Comparison of ENCODE assay signal across 1 cellular context in the genomic region with DNA sequence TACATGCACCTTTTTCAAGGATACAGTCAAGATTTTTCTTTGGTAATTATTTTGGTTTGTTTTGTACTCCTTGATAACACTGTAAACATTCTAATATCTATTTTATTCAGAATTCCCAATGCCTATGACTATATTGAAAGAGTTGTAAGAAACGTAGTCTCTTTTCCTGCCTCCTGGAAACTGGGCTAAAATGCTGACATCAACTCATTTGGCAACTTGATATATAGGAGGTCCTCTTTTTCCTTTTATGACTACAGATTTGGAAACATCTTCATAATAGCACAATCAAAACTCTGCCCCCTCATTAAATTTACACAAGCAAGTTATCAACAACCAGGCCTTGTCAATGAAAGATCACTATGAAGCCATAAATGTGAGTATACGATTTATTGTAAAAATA.
TF ChIP-seq lines count a peak whose summit lies in the region.

No MANE protein-coding gene starts in this region.

TF ChIP-seq in HepG2, 621 proteins besides CTCF, POLR2A, EP300 and RAD21 (continued from another document):
- TF ChIP-seq TFDP2 (CRISPR knock-in tag; IDR thresholded peaks at IDR 0.05) (no peak), PCBP1 (IDR thresholded peaks at IDR 0.05; ENCODE audit: borderline replicate concordance, low read depth, low read length) (no peak), MAFK (conservative IDR thresholded peaks at IDR 0.05 in 1 of 2, IDR thresholded peaks at IDR 0.05 in 1 of 2; ENCODE audit: low read length in 2 of 2) (peak; percentile 70 to 78), ETS1 (CRISPR knock-in tag; IDR thresholded peaks at IDR 0.05) (no peak), ZFY (CRISPR knock-in tag; IDR thresholded peaks at IDR 0.05) (no peak), ZNF773 (CRISPR knock-in tag; IDR thresholded peaks at IDR 0.05; ENCODE audit: borderline replicate concordance) (no peak), MAFF (IDR thresholded peaks at IDR 0.05; ENCODE audit: low read depth, low read length) (peak; percentile 66), RORA (CRISPR knock-in tag; IDR thresholded peaks at IDR 0.05) (no peak), ZMYM3 (CRISPR knock-in tag; IDR thresholded peaks at IDR 0.05) (no peak), AHR (CRISPR knock-in tag; IDR thresholded peaks at IDR 0.05) (no peak)
- TF ChIP-seq, protein P1, sequence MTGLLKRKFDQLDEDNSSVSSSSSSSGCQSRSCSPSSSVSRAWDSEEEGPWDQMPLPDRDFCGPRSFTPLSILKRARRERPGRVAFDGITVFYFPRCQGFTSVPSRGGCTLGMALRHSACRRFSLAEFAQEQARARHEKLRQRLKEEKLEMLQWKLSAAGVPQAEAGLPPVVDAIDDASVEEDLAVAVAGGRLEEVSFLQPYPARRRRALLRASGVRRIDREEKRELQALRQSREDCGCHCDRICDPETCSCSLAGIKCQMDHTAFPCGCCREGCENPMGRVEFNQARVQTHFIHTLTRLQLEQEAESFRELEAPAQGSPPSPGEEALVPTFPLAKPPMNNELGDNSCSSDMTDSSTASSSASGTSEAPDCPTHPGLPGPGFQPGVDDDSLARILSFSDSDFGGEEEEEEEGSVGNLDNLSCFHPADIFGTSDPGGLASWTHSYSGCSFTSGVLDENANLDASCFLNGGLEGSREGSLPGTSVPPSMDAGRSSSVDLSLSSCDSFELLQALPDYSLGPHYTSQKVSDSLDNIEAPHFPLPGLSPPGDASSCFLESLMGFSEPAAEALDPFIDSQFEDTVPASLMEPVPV (CRISPR knock-in tag; IDR thresholded peaks at IDR 0.05) = no peak
